17 cellular contexts compared by ENCODE assay signal in the genomic region with DNA sequence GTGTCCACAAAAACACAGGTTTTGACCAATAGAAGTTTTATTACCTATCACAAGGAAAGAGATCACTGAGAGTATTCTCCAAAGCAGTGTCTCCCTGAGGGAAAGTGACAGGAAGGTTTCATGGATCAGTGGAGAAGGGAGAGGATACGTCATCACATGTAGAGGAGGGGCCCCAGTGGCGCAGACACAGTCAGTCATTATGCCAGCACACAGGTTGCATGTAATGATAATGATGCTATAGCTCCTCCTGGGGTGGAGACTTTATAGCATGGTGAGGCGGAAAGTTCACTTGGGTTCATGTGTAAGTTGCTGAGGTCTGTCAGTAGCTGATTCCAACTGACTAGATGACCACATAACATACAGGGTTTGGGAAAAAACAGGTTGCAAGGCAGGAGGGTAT.
DNase-seq lines count a peak whose midpoint lies in the region; ATAC-seq, FAIRE-seq and TF ChIP-seq lines count a peak whose summit lies in the region.
"Had no signal": no experiment of that assay in that cellular context is flagged by ENCODE, and none has a peak within 500 bp of the region (broad histone marks: within the 10 kb centered on the region; RNA-seq: fewer than 3 reads in every experiment).

No MANE protein-coding gene starts in this region.

- BruUV-seq in K562 (replicated peaks; lab: Mats Ljungman, UMichigan): no TSS peak

- DNase-seq in HUDEP-2 (lab: John Stamatoyannopoulos, UW; ENCODE audit: unreplicated experiment in 76 of 76): peak in 48 of 76 experiments; percentile 2 to 62 (median 18)
- DNase-seq in K562 (ENCODE audit: extremely low read depth in 1 of 4, low spot score in 3 of 4): peak in 1 of 4 experiments; percentile 6
- DNase-seq in left colon: no peak
- DNase-seq in progenitor cell of endocrine pancreas (ENCODE audit: low spot score, unreplicated experiment): no peak
- DNase-seq in hepatocyte (ENCODE audit: low spot score): no peak
- no peak for DNase-seq in SIG-M5 treated with dmso at 0.1 percent for 504 hours (lab: John Stamatoyannopoulos, UW; ENCODE audit: unreplicated experiment)
- DNase-seq in MV-4-11 (lab: John Stamatoyannopoulos, UW): no peak
- DNase-seq: Caco-2; CD8-positive, alpha-beta T cell; DMS53; GF-D8; HCEC 1CT; HFFc6 had no signal

- no peak for FAIRE-seq in K562 (lab: Jason Lieb, UNC)
- FAIRE-seq: A204.1, GM18507 had no signal

- H3K36me3 ChIP-seq in K562 (ENCODE audit: control insufficient read depth, insufficient read depth, low read length) (no peaks in the 10 kb centered on the region), hepatocyte (replicated peaks; ENCODE audit: insufficient read depth, low read depth) (no peaks in the 10 kb centered on the region)

- no peak for TF ChIP-seq POLR2A in K562 (conservative IDR thresholded peaks at IDR 0.05)

- TF ChIP-seq CTCF in K562 (IDR thresholded peaks at IDR 0.05 in 2 of 3, conservative IDR thresholded peaks at IDR 0.05 in 1 of 3; ENCODE audit: insufficient read depth in 2 of 3, low read depth in 1 of 3, low read length in 3 of 3): no peak
- no peak for TF ChIP-seq CTCF in progenitor cell of endocrine pancreas (IDR thresholded peaks at IDR 0.05; ENCODE audit: unreplicated experiment)
- TF ChIP-seq CTCF in hepatocyte (IDR thresholded peaks at IDR 0.05; ENCODE audit: poor library complexity): no peak

- H3K27me3 ChIP-seq in K562 (ENCODE audit: control insufficient read depth in 2 of 2, insufficient read depth in 2 of 2, low read length in 2 of 2) (no peaks in the 10 kb centered on the region), hepatocyte (no peaks in the 10 kb centered on the region)

- H3K9me3 Mint-ChIP-seq in progenitor cell of endocrine pancreas (ENCODE audit: low read depth): no peaks in the 10 kb centered on the region
- H3K9me3 Mint-ChIP-seq: CD8-positive, alpha-beta T cell; HFFc6 had no signal

- CTCF ChIA-PET in K562 (lab: Yijun Ruan, JAX; ENCODE audit: low intra/inter-chr PET ratio): no interaction called here

- H3K9me3 ChIP-seq in K562 (replicated peaks; ENCODE audit: control insufficient read depth, insufficient read depth, low read depth, low read length) (no peaks in the 10 kb centered on the region), hepatocyte (ENCODE audit: low read depth) (no peaks in the 10 kb centered on the region)
- H3K9me3 ChIP-seq: Caco-2 had no signal

- peaks cover 7% of the 10 kb centered on the region for H3K4me1 Mint-ChIP-seq in progenitor cell of endocrine pancreas (ENCODE audit: low read depth)

- H3K36me3 Mint-ChIP-seq in progenitor cell of endocrine pancreas (ENCODE audit: insufficient read depth): peaks cover 15% of the 10 kb centered on the region

- intact Hi-C loops in K562 (cut with micrococcal nuclease) (loop anchor here (5.0 kb wide), 1 partner anchor 87 kb away; a partner anchor contains a TSS), left colon (cut with DNase I, micrococcal nuclease) (no loop called here)

- in situ Hi-C loops in K562 (cut with MboI): no loop called here

- TF ChIP-seq RAD21 in K562 (CRISPR knock-in tag; conservative IDR thresholded peaks at IDR 0.05 in 1 of 2, IDR thresholded peaks at IDR 0.05 in 1 of 2): no peak

- H3K4me1 ChIP-seq in K562 (replicated peaks in 1 of 2; ENCODE audit: control insufficient read depth in 2 of 2, insufficient read depth in 2 of 2, low read length in 2 of 2): peaks cover 0 to 9% of the 10 kb centered on the region in 2 experiments; a peak in 2 of 5 replicates
- no peaks in the 10 kb centered on the region for H3K4me1 ChIP-seq in hepatocyte (ENCODE audit: insufficient read depth)

- H3K4me2 ChIP-seq in K562 (ENCODE audit: insufficient read depth, low read length) (no peak overlapping the region), hepatocyte (no peak overlapping the region)

- no peak for TF ChIP-seq EP300 in K562 (IDR thresholded peaks at IDR 0.05; ENCODE audit: low read length)

- H3K4me3 ChIP-seq in K562 (no peak overlapping the region), hepatocyte (no peak overlapping the region)

- 70% methylated on average over 3 of the region's 3 CpGs for WGBS in K562 (ENCODE audit: insufficient coverage, low coverage, missing lambda C conversion rate)
- 91% methylated on average over 3 of the region's 3 CpGs for WGBS in hepatocyte (ENCODE audit: low lambda C conversion rate, missing lambda C conversion rate)

- no peak overlapping the region for H2AFZ ChIP-seq in K562 (ENCODE audit: low read depth, low read length)
- no peak overlapping the region for H2AFZ ChIP-seq in hepatocyte

- H3K4me3 Mint-ChIP-seq in progenitor cell of endocrine pancreas (ENCODE audit: low read depth): no peak overlapping the region
- H3K4me3 Mint-ChIP-seq: CD14-positive monocyte; CD8-positive, alpha-beta T cell had no signal

- H3K9ac ChIP-seq in K562 (ENCODE audit: insufficient read depth in 1 of 2, low read depth in 2 of 2, low read length in 2 of 2): no peak overlapping the region

- H3K9me1 ChIP-seq in K562 (ENCODE audit: control insufficient read depth, insufficient read depth, low read length): no peaks in the 10 kb centered on the region

- ATAC-seq in K562 (peak; percentile 45; the same call in 1 of the 3 replicates), left colon (peak; percentile 61), HG02852 (IDR thresholded peaks at IDR 0.05; ENCODE audit: unreplicated experiment) (no peak)
- ATAC-seq: CD8-positive, alpha-beta T cell had no signal

- H3K79me2 ChIP-seq in K562 (ENCODE audit: control insufficient read depth, insufficient read depth, low read length) (no peaks in the 10 kb centered on the region), hepatocyte (no peaks in the 10 kb centered on the region)

- no peaks in the 10 kb centered on the region for H4K20me1 ChIP-seq in K562 (replicated peaks; ENCODE audit: control insufficient read depth, insufficient read depth, low read length)
- no peaks in the 10 kb centered on the region for H4K20me1 ChIP-seq in hepatocyte (ENCODE audit: insufficient read depth, poor library complexity, severe bottlenecking)

- peak overlapping the region; percentile 28 for H3K27ac Mint-ChIP-seq in progenitor cell of endocrine pancreas
- H3K27ac Mint-ChIP-seq: CD8-positive, alpha-beta T cell had no signal

- no peaks in the 10 kb centered on the region for H3K9me2 ChIP-seq in hepatocyte (replicated peaks; ENCODE audit: insufficient read depth)

- POLR2A ChIA-PET in K562 (lab: Yijun Ruan, JAX): interaction anchor here (0.5 kb wide), 1 partner anchor 20 kb away, joined by 3 read pairs; no protein-coding TSS in a partner anchor

- H3K27ac ChIP-seq in K562 (ENCODE audit: extremely low read depth, low read depth, low read length): no peak overlapping the region
- no peak overlapping the region for H3K27ac ChIP-seq in hepatocyte

- no peaks in the 10 kb centered on the region for H3K27me3 Mint-ChIP-seq in progenitor cell of endocrine pancreas

TF ChIP-seq in K562, 482 proteins besides CTCF, POLR2A, EP300 and RAD21:
- TF ChIP-seq MEIS2 (IDR thresholded peaks at IDR 0.05; ENCODE audit: partially characterized antibody) (no peak), ZNF57 (CRISPR knock-in tag; IDR thresholded peaks at IDR 0.05) (no peak), ZFP1 (CRISPR knock-in tag; IDR thresholded peaks at IDR 0.05) (no peak), ZNF24 (IDR thresholded peaks at IDR 0.05) (no peak), ATF1 (CRISPR knock-in tag; IDR thresholded peaks at IDR 0.05) (no peak), ATF1 (tag; IDR thresholded peaks at IDR 0.05) (no peak), CHD2 (IDR thresholded peaks at IDR 0.05; ENCODE audit: low read depth, low read length) (no peak), CBFA2T2 (conservative IDR thresholded peaks at IDR 0.05) (no peak), MCM3 (IDR thresholded peaks at IDR 0.05) (no peak), ZNF324 (CRISPR knock-in tag; IDR thresholded peaks at IDR 0.05) (no peak), EWSR1 (IDR thresholded peaks at IDR 0.05; ENCODE audit: borderline replicate concordance, low read depth, partially characterized antibody) (no peak), FOXA1 (IDR thresholded peaks at IDR 0.05; ENCODE audit: borderline replicate concordance) (no peak)
- TF ChIP-seq, protein P1, sequence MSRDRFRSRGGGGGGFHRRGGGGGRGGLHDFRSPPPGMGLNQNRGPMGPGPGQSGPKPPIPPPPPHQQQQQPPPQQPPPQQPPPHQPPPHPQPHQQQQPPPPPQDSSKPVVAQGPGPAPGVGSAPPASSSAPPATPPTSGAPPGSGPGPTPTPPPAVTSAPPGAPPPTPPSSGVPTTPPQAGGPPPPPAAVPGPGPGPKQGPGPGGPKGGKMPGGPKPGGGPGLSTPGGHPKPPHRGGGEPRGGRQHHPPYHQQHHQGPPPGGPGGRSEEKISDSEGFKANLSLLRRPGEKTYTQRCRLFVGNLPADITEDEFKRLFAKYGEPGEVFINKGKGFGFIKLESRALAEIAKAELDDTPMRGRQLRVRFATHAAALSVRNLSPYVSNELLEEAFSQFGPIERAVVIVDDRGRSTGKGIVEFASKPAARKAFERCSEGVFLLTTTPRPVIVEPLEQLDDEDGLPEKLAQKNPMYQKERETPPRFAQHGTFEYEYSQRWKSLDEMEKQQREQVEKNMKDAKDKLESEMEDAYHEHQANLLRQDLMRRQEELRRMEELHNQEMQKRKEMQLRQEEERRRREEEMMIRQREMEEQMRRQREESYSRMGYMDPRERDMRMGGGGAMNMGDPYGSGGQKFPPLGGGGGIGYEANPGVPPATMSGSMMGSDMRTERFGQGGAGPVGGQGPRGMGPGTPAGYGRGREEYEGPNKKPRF (IDR thresholded peaks at IDR 0.05; ENCODE audit: low read depth, low read length): no peak
- TF ChIP-seq, protein P2, sequence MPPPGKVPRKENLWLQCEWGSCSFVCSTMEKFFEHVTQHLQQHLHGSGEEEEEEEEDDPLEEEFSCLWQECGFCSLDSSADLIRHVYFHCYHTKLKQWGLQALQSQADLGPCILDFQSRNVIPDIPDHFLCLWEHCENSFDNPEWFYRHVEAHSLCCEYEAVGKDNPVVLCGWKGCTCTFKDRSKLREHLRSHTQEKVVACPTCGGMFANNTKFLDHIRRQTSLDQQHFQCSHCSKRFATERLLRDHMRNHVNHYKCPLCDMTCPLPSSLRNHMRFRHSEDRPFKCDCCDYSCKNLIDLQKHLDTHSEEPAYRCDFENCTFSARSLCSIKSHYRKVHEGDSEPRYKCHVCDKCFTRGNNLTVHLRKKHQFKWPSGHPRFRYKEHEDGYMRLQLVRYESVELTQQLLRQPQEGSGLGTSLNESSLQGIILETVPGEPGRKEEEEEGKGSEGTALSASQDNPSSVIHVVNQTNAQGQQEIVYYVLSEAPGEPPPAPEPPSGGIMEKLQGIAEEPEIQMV (tag; conservative IDR thresholded peaks at IDR 0.05; ENCODE audit: low read depth): no peak

Comparison
In these comparisons a context has a peak if more than half of its experiments do, and no peak if none do; other contexts are left out.
1. DNase-seq: peak in HUDEP-2 (48 of 76); none in left colon (0 of 2), progenitor cell of endocrine pancreas (single experiment), hepatocyte (single experiment), SIG-M5 treated with dmso at 0.1 percent for 504 hours (single experiment) and MV-4-11 (single experiment).